9 cellular contexts compared by ENCODE assay signal in the genomic region with DNA sequence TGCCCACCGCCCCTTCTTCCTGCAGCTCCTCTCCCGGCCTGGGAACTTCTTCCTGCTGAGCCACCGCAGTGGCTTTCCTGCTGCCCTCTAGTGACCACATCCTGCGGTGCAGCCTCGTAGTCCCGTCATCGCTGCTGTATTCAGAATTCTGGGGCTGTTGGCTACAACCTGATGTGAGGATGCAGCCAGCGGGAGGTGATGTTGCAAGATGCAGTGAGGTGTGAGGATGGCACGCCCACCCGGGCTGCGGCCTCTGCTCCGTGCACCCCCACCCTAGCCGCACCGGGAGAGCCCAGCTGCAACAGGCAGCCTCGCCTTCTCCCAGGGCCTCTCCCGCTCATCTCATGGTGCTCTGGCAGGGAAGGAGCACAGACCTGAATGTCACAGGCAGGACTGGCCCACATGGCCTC. TPM values are rescaled to one million over a fixed set of nuclear protein-coding genes. Genes with fewer than 3 reads are reported as not detected.
DNase-seq lines count a peak whose midpoint lies in the region; ATAC-seq lines count a peak whose summit lies in the region.
"Had no signal": no experiment of that assay in that cellular context is flagged by ENCODE, and none has a peak within 500 bp of the region (broad histone marks: within the 10 kb centered on the region; RNA-seq: fewer than 3 reads in every experiment).

No MANE protein-coding gene starts in this region.

- no peak overlapping the region for H3K27ac Mint-ChIP-seq in activated CD8-positive, alpha-beta T cell treated with anti-CD3 and anti-CD28 coated beads, Interleukin-2, amount 10 ng/mL, durations not matched to agents 7 days and 5 days
- no peak overlapping the region for H3K27ac Mint-ChIP-seq in memory B cell
- H3K27ac Mint-ChIP-seq: activated naive CD4-positive, alpha-beta T cell treated with anti-CD3 and anti-CD28 coated beads, Interleukin-2, amount 50 U/mL, for 24 hours had no signal

- peaks cover 23% of the 10 kb centered on the region for H3K27me3 Mint-ChIP-seq in activated CD8-positive, alpha-beta T cell treated with anti-CD3 and anti-CD28 coated beads, Interleukin-2, amount 10 ng/mL, durations not matched to agents 7 days and 5 days (ENCODE audit: low read depth)
- H3K27me3 Mint-ChIP-seq in memory B cell: peaks cover 20% of the 10 kb centered on the region

- H3K36me3 ChIP-seq in effector memory CD4-positive, alpha-beta T cell (ENCODE audit: control insufficient read depth, insufficient read depth, low read length): no peaks in the 10 kb centered on the region

- POLR2A ChIA-PET in activated CD8-positive, alpha-beta T cell treated with anti-CD3 and anti-CD28 coated beads, Interleukin-2, amount 10 ng/mL, durations not matched to agents 7 days and 5 days (lab: Charles Lee): no interaction called here

- H3K27me3 ChIP-seq in effector memory CD4-positive, alpha-beta T cell (replicated peaks; ENCODE audit: control insufficient read depth, insufficient read depth, low read length, poor library complexity, severe bottlenecking): peaks cover 3% of the 10 kb centered on the region

- H3K4me3 Mint-ChIP-seq in activated CD8-positive, alpha-beta T cell treated with anti-CD3 and anti-CD28 coated beads, Interleukin-2, amount 10 ng/mL, durations not matched to agents 7 days and 5 days: no peak overlapping the region
- H3K4me3 Mint-ChIP-seq in memory B cell: no peak overlapping the region
- H3K4me3 Mint-ChIP-seq: activated naive CD4-positive, alpha-beta T cell treated with anti-CD3 and anti-CD28 coated beads, Interleukin-2, amount 50 U/mL, for 24 hours had no signal

- H3K4me1 Mint-ChIP-seq in activated CD8-positive, alpha-beta T cell treated with anti-CD3 and anti-CD28 coated beads, Interleukin-2, amount 10 ng/mL, durations not matched to agents 7 days and 5 days (ENCODE audit: low read depth): peaks cover 20% of the 10 kb centered on the region
- peaks cover 5% of the 10 kb centered on the region for H3K4me1 Mint-ChIP-seq in memory B cell

- H3K4me3 ChIP-seq in effector memory CD4-positive, alpha-beta T cell (ENCODE audit: insufficient read depth, low read depth, low read length, poor library complexity, severe bottlenecking): no peak overlapping the region

- H3K9me3 ChIP-seq in effector memory CD4-positive, alpha-beta T cell (ENCODE audit: control insufficient read depth, low read length): no peaks in the 10 kb centered on the region

- H3K9me3 Mint-ChIP-seq in activated CD8-positive, alpha-beta T cell treated with anti-CD3 and anti-CD28 coated beads, Interleukin-2, amount 10 ng/mL, durations not matched to agents 7 days and 5 days (ENCODE audit: insufficient read depth): no peaks in the 10 kb centered on the region
- no peaks in the 10 kb centered on the region for H3K9me3 Mint-ChIP-seq in memory B cell
- H3K9me3 Mint-ChIP-seq: activated naive CD4-positive, alpha-beta T cell treated with anti-CD3 and anti-CD28 coated beads, Interleukin-2, amount 50 U/mL, for 24 hours had no signal

- ATAC-seq in HG02885 (IDR thresholded peaks at IDR 0.05; ENCODE audit: poor library complexity, unreplicated experiment) (peak; percentile 73), memory B cell (ENCODE audit: low read depth) (peak; percentile 53), HG03520 (IDR thresholded peaks at IDR 0.05; ENCODE audit: unreplicated experiment) (no peak)
- peak; percentile 70 for ATAC-seq in activated CD8-positive, alpha-beta T cell treated with anti-CD3 and anti-CD28 coated beads, Interleukin-2, amount 10 ng/mL, durations not matched to agents 7 days and 5 days

- no peaks in the 10 kb centered on the region for H3K36me3 Mint-ChIP-seq in activated CD8-positive, alpha-beta T cell treated with anti-CD3 and anti-CD28 coated beads, Interleukin-2, amount 10 ng/mL, durations not matched to agents 7 days and 5 days (ENCODE audit: low read depth)
- H3K36me3 Mint-ChIP-seq in memory B cell: no peaks in the 10 kb centered on the region
- H3K36me3 Mint-ChIP-seq: activated naive CD4-positive, alpha-beta T cell treated with anti-CD3 and anti-CD28 coated beads, Interleukin-2, amount 50 U/mL, for 24 hours had no signal

- CTCF ChIA-PET in activated CD8-positive, alpha-beta T cell treated with anti-CD3 and anti-CD28 coated beads, Interleukin-2, amount 10 ng/mL, durations not matched to agents 7 days and 5 days (lab: Charles Lee): interaction anchor here (1.0 to 3.2 kb wide), 9 partner anchors 9 to 284 kb away, joined by 3 to 23 read pairs (median 4); no protein-coding TSS in a partner anchor

- H3K27ac ChIP-seq in effector memory CD4-positive, alpha-beta T cell (ENCODE audit: insufficient read depth, low read length, poor library complexity, severe bottlenecking): no peak overlapping the region

- peaks cover 5% of the 10 kb centered on the region for H3K4me1 ChIP-seq in effector memory CD4-positive, alpha-beta T cell (ENCODE audit: control insufficient read depth, insufficient read depth, low read length, poor library complexity, severe bottlenecking)

- DNase-seq in DMS153 treated with DMSO at 0.1 percent for 48 hours (lab: John Stamatoyannopoulos, UW; ENCODE audit: unreplicated experiment) (peak; percentile 56), NCI-H526 treated with DMSO at 0.1 percent for 48 hours (lab: John Stamatoyannopoulos, UW) (peak; percentile 73), memory B cell (ENCODE audit: low spot score in 2 of 2) (peak; percentile 46 to 61)
- DNase-seq in activated CD8-positive, alpha-beta T cell treated with anti-CD3 and anti-CD28 coated beads, Interleukin-2, amount 10 ng/mL, durations not matched to agents 7 days and 5 days: peak; percentile 68
- DNase-seq in effector memory CD4-positive, alpha-beta T cell: peak in 2 of 3 donors; percentile 12 to 30
- peak; percentile 35 for DNase-seq in stimulated activated CD8-positive, alpha-beta memory T cell treated with anti-CD3 and anti-CD28 coated beads, Interleukin-15, amount 100 ng/mL, for 24 hours (ENCODE audit: low read depth)

RNA-seq across cellular contexts. Expression of a gene that starts 10.1 kb away (rescaled TPM):
- not detected for total RNA-seq in activated CD8-positive, alpha-beta T cell treated with anti-CD3 and anti-CD28 coated beads, Interleukin-2, amount 10 ng/mL, durations not matched to agents 7 days and 5 days

Comparison
In these comparisons a context has a peak if more than half of its experiments do, and no peak if none do; other contexts are left out.
1. DNase-seq: peak in every context shown above with its lines; median percentile 73 in NCI-H526 treated with DMSO at 0.1 percent for 48 hours; 68 in activated CD8-positive, alpha-beta T cell treated with anti-CD3 and anti-CD28 coated beads, Interleukin-2, amount 10 ng/mL, durations not matched to agents 7 days and 5 days; 56 in DMS153 treated with DMSO at 0.1 percent for 48 hours; 54 in memory B cell; 35 in stimulated activated CD8-positive, alpha-beta memory T cell treated with anti-CD3 and anti-CD28 coated beads, Interleukin-15, amount 100 ng/mL, for 24 hours; 21 in effector memory CD4-positive, alpha-beta T cell.